ENCODE assay signal across 9 cellular contexts in the genomic region with DNA sequence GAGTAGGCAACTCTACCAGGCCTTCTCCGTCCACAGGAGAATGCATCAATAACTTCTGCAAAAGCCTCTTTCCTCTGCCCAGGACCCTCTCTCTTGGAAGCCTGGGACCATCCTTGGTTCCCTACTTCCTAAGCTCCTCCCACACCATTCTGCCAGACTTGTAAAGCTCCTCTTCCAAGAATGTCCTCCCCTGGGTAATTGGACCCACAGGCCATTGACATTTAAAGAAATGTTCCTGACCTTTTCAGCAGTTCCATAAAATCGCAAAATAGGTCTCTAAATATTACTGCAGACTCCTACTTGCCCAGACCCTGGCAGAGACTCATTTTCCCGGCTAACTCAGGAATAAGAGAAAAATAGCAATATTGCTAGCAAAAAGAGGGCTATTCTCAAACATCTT. TPM values are rescaled to one million over a fixed set of nuclear protein-coding genes. Genes with fewer than 3 reads are reported as not detected.
"Had no signal": no experiment of that assay in that cellular context is flagged by ENCODE, and none has a peak within 500 bp of the region (broad histone marks: within the 10 kb centered on the region; RNA-seq: fewer than 3 reads in every experiment).

No MANE protein-coding gene starts in this region.

- H3K27ac ChIP-seq: GM23248, HL-60 had no signal

- H3K9me3 Mint-ChIP-seq: H9 had no signal

- ATAC-seq: K562 had no signal

- H3K9ac ChIP-seq: GM23248 had no signal

- H2AFZ ChIP-seq: GM23248 had no signal

- H3K4me3 ChIP-seq: GM23248, K562 had no signal

- DNase-seq: GM23248, H9, HCEC 1CT, IMR-90, KG1 had no signal

- H3K4me3 Mint-ChIP-seq: H9 had no signal

- FAIRE-seq: K562 had no signal

- H3K27ac Mint-ChIP-seq: H9 had no signal

RNA-seq across cellular contexts. Expression of gene HCN4, which starts 30.4 kb away (rescaled TPM):
- total RNA-seq: GM23248, HT1080, IMR-90, K562 had no signal
- polyA plus RNA-seq: IMR-90, K562 had no signal

RNA-seq across cellular contexts. Expression of gene REC114, which starts 43.8 kb away (rescaled TPM):
- total RNA-seq: GM23248, H4, H9, HT1080, IMR-90, K562 had no signal
- polyA plus RNA-seq: GM23248, IMR-90 had no signal
